ENCODE assay signal across 16 cellular contexts in genomic region chr14:75221797-75222196, GRCh38. TPM values are rescaled to one million over a fixed set of nuclear protein-coding genes. Genes with fewer than 3 reads are reported as not detected.
DNase-seq lines count a peak whose midpoint lies in the region; ATAC-seq, FAIRE-seq and TF ChIP-seq lines count a peak whose summit lies in the region.
"Had no signal": no experiment of that assay in that cellular context is flagged by ENCODE, and none has a peak within 500 bp of the region (broad histone marks: within the 10 kb centered on the region; RNA-seq: fewer than 3 reads in every experiment).

No MANE protein-coding gene starts in this region.

- peak overlapping the region; percentile 88 for H2AFZ ChIP-seq in IMR-90 (replicated peaks; ENCODE audit: low read length, poor library complexity)
- peak overlapping the region; percentile 97 for H2AFZ ChIP-seq in H1 (ENCODE audit: low read length)

- intact Hi-C loops in IMR-90 (cut with micrococcal nuclease): no loop called here

- H3K4me3 ChIP-seq in IMR-90 (ENCODE audit: insufficient read depth, low read depth, low read length) (no peak overlapping the region), H1 (ENCODE audit: extremely low read depth in 1 of 4, insufficient read depth in 2 of 4, low read depth in 3 of 4, low read length in 4 of 4) (no peak overlapping the region), skeletal muscle satellite cell (ENCODE audit: low read length) (peak overlapping the region; percentile 25)
- H3K4me3 ChIP-seq: left ventricle myocardium inferior had no signal

- no peak for DNase-seq in IMR-90
- DNase-seq in H1 (ENCODE audit: low read depth in 1 of 2, low spot score in 2 of 2): no peak
- no peak for DNase-seq in GM12892 (ENCODE audit: insufficient read length)
- DNase-seq in kidney tubule cell (ENCODE audit: low spot score): no peak
- no peak for DNase-seq in NCI-H524 (lab: John Stamatoyannopoulos, UW)
- DNase-seq: activated CD8-positive, alpha-beta T cell treated with anti-CD3 and anti-CD28 coated beads for 36 hours; activated gamma-delta T cell treated with Interleukin-2 at 50 U/mL for 16 hours; CD4-positive, alpha-beta memory T cell; hippocampal formation; NCI-H2029; NCI-H82 had no signal

- peak overlapping the region; percentile 70; the same call in 2 of the 3 replicates for H2BK15ac ChIP-seq in IMR-90 (ENCODE audit: low read depth, low read length)
- H2BK15ac ChIP-seq in H1 (ENCODE audit: low read length): no peak overlapping the region

- FAIRE-seq in H1 (lab: Jason Lieb, UNC) (no peak), GM12892 (lab: Jason Lieb, UNC) (no peak)
- FAIRE-seq: endometrium, TTC549 had no signal

- H3K14ac ChIP-seq in IMR-90 (replicated peaks; ENCODE audit: low read depth, low read length) (peak overlapping the region; percentile 68; the same call in 1 of the 2 replicates), H1 (ENCODE audit: insufficient read length) (no peak overlapping the region)

- TF ChIP-seq CTCF in IMR-90 (conservative IDR thresholded peaks at IDR 0.05; ENCODE audit: low read depth, low read length) (no peak), H1 (IDR thresholded peaks at IDR 0.05; ENCODE audit: control extremely low read depth in 1 of 3, insufficient read depth in 1 of 3, low read depth in 1 of 3, low read length in 3 of 3) (no peak)

- H2BK120ac ChIP-seq in IMR-90 (ENCODE audit: low read depth, low read length): peak overlapping the region; percentile 54; the same call in 1 of the 2 replicates
- peak overlapping the region; percentile 16 for H2BK120ac ChIP-seq in H1 (replicated peaks; ENCODE audit: low read depth, low read length)

- H4K91ac ChIP-seq in IMR-90 (ENCODE audit: insufficient read depth, low read depth, low read length): peak overlapping the region; percentile 51; the same call in 1 of the 2 replicates
- no peak overlapping the region for H4K91ac ChIP-seq in H1 (replicated peaks; ENCODE audit: insufficient read length, low read length)

- H3K9me1 ChIP-seq in IMR-90 (ENCODE audit: insufficient read depth, low read length): peaks cover 14% of the 10 kb centered on the region

- H2AK5ac ChIP-seq in IMR-90 (ENCODE audit: low read depth, low read length) (peak overlapping the region; percentile 11; the same call in 1 of the 2 replicates), H1 (ENCODE audit: low read depth, low read length) (no peak overlapping the region)

- no peaks in the 10 kb centered on the region for H3K79me2 ChIP-seq in H1 (ENCODE audit: control insufficient read depth in 1 of 2, insufficient read depth in 2 of 2, low read length in 2 of 2)

- POLR2A ChIA-PET in IMR-90 (lab: Charles Lee; ENCODE audit: unreplicated experiment) (no interaction called here), H1 (lab: Charles Lee; ENCODE audit: partially characterized antibody) (interaction anchor here (1.3 to 2.0 kb wide), 3 partner anchors 19 to 95 kb away, joined by 3 to 7 read pairs (median 5); partner anchors contain the start of gene NEK9)

- peak; percentile 11 for ATAC-seq in GM19452 (IDR thresholded peaks at IDR 0.05; ENCODE audit: unreplicated experiment)
- no peak for ATAC-seq in IMR-90 (ENCODE audit: low read depth)
- ATAC-seq: activated CD8-positive, alpha-beta T cell treated with anti-CD3 and anti-CD28 coated beads for 36 hours had no signal

- peak overlapping the region; percentile 89 for H2AK9ac ChIP-seq in IMR-90 (replicated peaks; ENCODE audit: low read depth, low read length, poor library complexity)

- H4K5ac ChIP-seq in IMR-90 (ENCODE audit: low read depth, low read length) (peak overlapping the region; percentile 69; the same call in 1 of the 2 replicates), H1 (ENCODE audit: insufficient read length, low read depth, low read length) (no peak overlapping the region)

- H4K8ac ChIP-seq in IMR-90 (ENCODE audit: low read depth in 2 of 2, low read length in 2 of 2): peak overlapping the region; percentile 75 to 80
- no peak overlapping the region; the same call in none of the 2 replicates for H4K8ac ChIP-seq in H1 (ENCODE audit: extremely low read depth, insufficient read depth, low read length)

- H2BK5ac ChIP-seq in IMR-90 (ENCODE audit: low read depth, low read length, poor library complexity, severe bottlenecking): peak overlapping the region; percentile 70
- no peak overlapping the region for H2BK5ac ChIP-seq in H1 (ENCODE audit: low read depth, low read length)

- H3K18ac ChIP-seq in IMR-90 (ENCODE audit: low read depth, low read length) (peak overlapping the region; percentile 57; the same call in 1 of the 2 replicates), H1 (ENCODE audit: extremely low read depth, low read length) (peak overlapping the region; percentile 43)

- peak overlapping the region; percentile 49; the same call in 1 of the 2 replicates for H3K4ac ChIP-seq in IMR-90 (ENCODE audit: low read depth, low read length)
- no peak overlapping the region for H3K4ac ChIP-seq in H1 (replicated peaks; ENCODE audit: insufficient read length, low read depth, low read length)

- no CpG with 5 or more reads among the region's 2 CpGs for WGBS in IMR-90 (ENCODE audit: extremely low coverage in 2 of 2, insufficient read length in 1 of 2), 2 experiments
- WGBS in H1 (ENCODE audit: extremely low coverage in 1 of 2, insufficient coverage in 1 of 2, insufficient read length in 1 of 2, insufficient replicate concordance in 2 of 2, low coverage in 1 of 2, low lambda C conversion rate in 2 of 2, missing lambda C conversion rate in 1 of 2), 2 experiments: 86% methylated on average over 2 of the region's 2 CpGs; no CpG with 5 or more reads in 1 of the 2 experiments

- 0 out of 2 replicates have a peak overlapping the region, but pooled peaks have one; percentile 27 for H3K23ac ChIP-seq in IMR-90 (ENCODE audit: low read depth, low read length)
- no peak overlapping the region for H3K23ac ChIP-seq in H1 (ENCODE audit: insufficient read length)

- no peak for TF ChIP-seq EP300 in H1 (IDR thresholded peaks at IDR 0.05; ENCODE audit: borderline replicate concordance in 1 of 2, low read depth in 2 of 2, low read length in 2 of 2)

- in situ Hi-C loops in IMR-90 (cut with MboI; ENCODE audit: low sequenced_read_pairs): no loop called here

- H3K27ac ChIP-seq in IMR-90 (ENCODE audit: insufficient read depth, low read length) (no peak overlapping the region), H1 (ENCODE audit: low read depth, low read length) (no peak overlapping the region)
- H3K27ac ChIP-seq: left ventricle myocardium inferior had no signal

- no peak for TF ChIP-seq RAD21 in IMR-90 (IDR thresholded peaks at IDR 0.05; ENCODE audit: low read length)
- no peak for TF ChIP-seq RAD21 in H1 (IDR thresholded peaks at IDR 0.05 in 1 of 2, conservative IDR thresholded peaks at IDR 0.05 in 1 of 2; ENCODE audit: low read depth in 2 of 2, low read length in 2 of 2)

- BruUV-seq in IMR-90 (replicated peaks; lab: Mats Ljungman, UMichigan): no TSS peak

- H3K9ac ChIP-seq in IMR-90 (ENCODE audit: low read depth, low read length) (no peak overlapping the region), H1 (replicated peaks in 1 of 4; ENCODE audit: extremely low read depth in 1 of 4, low read depth in 3 of 4, low read length in 3 of 4) (no peak overlapping the region), skeletal muscle satellite cell (ENCODE audit: low read depth, low read length) (peak overlapping the region; percentile 38)

- H3K79me1 ChIP-seq in IMR-90 (ENCODE audit: low read depth in 1 of 2, low read length in 2 of 2) (no peaks in the 10 kb centered on the region), H1 (ENCODE audit: low read depth, low read length) (no peaks in the 10 kb centered on the region)

- H3K9me3 ChIP-seq in IMR-90 (ENCODE audit: control insufficient read depth, insufficient read depth, low read length) (no peaks in the 10 kb centered on the region), H1 (ENCODE audit: insufficient read depth in 2 of 2, low read depth in 1 of 2, low read length in 1 of 2) (no peaks in the 10 kb centered on the region), skeletal muscle satellite cell (replicated peaks; ENCODE audit: low read length) (no peaks in the 10 kb centered on the region)
- H3K9me3 ChIP-seq: left ventricle myocardium inferior had no signal

- dilution Hi-C loops in IMR-90 (cut with HindIII; ENCODE audit: low sequenced_read_pairs, unreplicated experiment): no loop called here

- H3K56ac ChIP-seq in IMR-90 (ENCODE audit: extremely low read depth, insufficient read depth, low read length): 0 out of 2 replicates have a peak overlapping the region, but pooled peaks have one; percentile 18
- H3K56ac ChIP-seq in H1 (replicated peaks; ENCODE audit: insufficient read length, low read depth, low read length): no peak overlapping the region

- CTCF ChIA-PET in IMR-90 (lab: Yijun Ruan, JAX): interaction anchor here (0.7 kb wide), 1 partner anchor 332 kb away, joined by 3 read pairs; no protein-coding TSS in a partner anchor
- CTCF ChIA-PET in H1 (lab: Charles Lee; ENCODE audit: partially characterized antibody): interaction anchor here (0.9 to 1.8 kb wide), 3 partner anchors 11 to 91 kb away, joined by 4 to 8 read pairs (median 4); no protein-coding TSS in a partner anchor

- H3K4me1 ChIP-seq in IMR-90 (ENCODE audit: control insufficient read depth, insufficient read depth, low read length) (peaks cover 10% of the 10 kb centered on the region), H1 (replicated peaks in 1 of 4; ENCODE audit: control insufficient read depth in 3 of 4, insufficient read depth in 4 of 4, low read length in 3 of 4) (peaks cover 3 to 15% (median 8%) of the 10 kb centered on the region in 4 experiments; a peak in 6 of 7 replicates), skeletal muscle satellite cell (ENCODE audit: control insufficient read depth, insufficient read depth, low read length) (peaks cover 29% of the 10 kb centered on the region)

- no peaks in the 10 kb centered on the region for H3K23me2 ChIP-seq in H1 (ENCODE audit: low read depth, low read length)

- no peak for TF ChIP-seq POLR2A in IMR-90 (IDR thresholded peaks at IDR 0.05; ENCODE audit: low read depth, low read length)
- TF ChIP-seq POLR2A in H1 (IDR thresholded peaks at IDR 0.05; ENCODE audit: control extremely low read depth in 1 of 2, low read depth in 2 of 2, low read length in 2 of 2): no peak
- no peak for TF ChIP-seq POLR2A in GM12892 (IDR thresholded peaks at IDR 0.05; ENCODE audit: low read depth, low read length)

- H4K20me1 ChIP-seq in IMR-90 (ENCODE audit: insufficient read depth, low read length) (no peaks in the 10 kb centered on the region), H1 (replicated peaks in 1 of 2; ENCODE audit: control insufficient read depth in 1 of 2, insufficient read depth in 2 of 2, low read length in 2 of 2) (no peaks in the 10 kb centered on the region)

- H3K36me3 ChIP-seq in IMR-90 (ENCODE audit: control insufficient read depth, insufficient read depth, low read length) (no peaks in the 10 kb centered on the region), H1 (ENCODE audit: control insufficient read depth in 2 of 4, insufficient read depth in 4 of 4, low read length in 3 of 4) (no peaks in the 10 kb centered on the region), skeletal muscle satellite cell (ENCODE audit: insufficient read depth, low read length) (no peaks in the 10 kb centered on the region)
- H3K36me3 ChIP-seq: left ventricle myocardium inferior had no signal

- no peaks in the 10 kb centered on the region for H3K27me3 ChIP-seq in IMR-90 (ENCODE audit: control insufficient read depth, insufficient read depth, low read length)
- H3K27me3 ChIP-seq in H1 (replicated peaks in 1 of 4; ENCODE audit: control insufficient read depth in 3 of 4, extremely low read depth in 1 of 4, insufficient read depth in 3 of 4, low read length in 3 of 4): no peaks in the 10 kb centered on the region
- no peaks in the 10 kb centered on the region for H3K27me3 ChIP-seq in skeletal muscle satellite cell (ENCODE audit: control insufficient read depth, insufficient read depth, low read length)

- H2BK12ac ChIP-seq in H1 (ENCODE audit: low read depth, low read length): no peak overlapping the region

- H3K4me2 ChIP-seq in IMR-90 (ENCODE audit: low read depth, low read length) (peak overlapping the region; percentile 3; the same call in 1 of the 2 replicates), H1 (ENCODE audit: insufficient read depth in 1 of 2, low read depth in 2 of 2, low read length in 2 of 2) (peak overlapping the region in 1 of 2 experiments; percentile 10; a peak in 1 of 4 replicates), skeletal muscle satellite cell (ENCODE audit: low read length) (peak overlapping the region; percentile 63)

- H2BK20ac ChIP-seq in IMR-90 (ENCODE audit: low read depth, low read length) (peak overlapping the region; percentile 38; the same call in 1 of the 2 replicates), H1 (ENCODE audit: low read length) (no peak overlapping the region)

RNA-seq across cellular contexts. Expression of gene TMED10, which starts 45.4 kb away (rescaled TPM):
- total RNA-seq in IMR-90 (2012; rRNA removed): 327 and 441 TPM in 2 replicates
- polyA plus RNA-seq in IMR-90 (2012; rRNA removed): 244 and 254 TPM in 2 replicates
- polyA plus RNA-seq in IMR-90 (2012; cell fraction: cytosol; rRNA removed): 142 and 290 TPM in 2 replicates
- polyA plus RNA-seq in IMR-90 (2012; cell fraction: nucleus; rRNA removed; ENCODE audit: low replicate concordance): 69.6 and 90.7 TPM in 2 replicates
- 250 and 251 TPM in 2 replicates for total RNA-seq in H1 (2021; fragmentation: NEBNext Ultra II Directional; extraction: Animal tissue kit (Norgen Biotek cat#: 25700))
- 163 and 218 TPM in 2 replicates for polyA plus RNA-seq in H1 (2011; rRNA removed)
- polyA plus RNA-seq in H1 (2011; cell fraction: cytosol; rRNA removed): 163 TPM
- 194 TPM for polyA plus RNA-seq in H1 (2011; cell fraction: nucleus; rRNA removed)
- 188 to 225 TPM (median 214 TPM) in 4 replicates for polyA plus RNA-seq in H1 (2012, experiment 1 of 2)
- 35.0 TPM for polyA plus RNA-seq in H1 (2012, experiment 2 of 2)
- 254 TPM for polyA plus RNA-seq in H1 (2013, experiment 1 of 2)
- polyA plus RNA-seq in H1 (2013, experiment 2 of 2): 326 TPM
- polyA minus RNA-seq in H1 (2011; rRNA and poly(A)+ RNA removed): 528 and 582 TPM in 2 replicates
- polyA minus RNA-seq in H1 (2011; cell fraction: cytosol; rRNA and poly(A)+ RNA removed): 221 TPM
- polyA minus RNA-seq in H1 (2011; cell fraction: nucleus; rRNA and poly(A)+ RNA removed): 120 TPM
- total RNA-seq in skeletal muscle satellite cell (2012; rRNA removed): 226 and 241 TPM in 2 replicates
- polyA plus RNA-seq in GM12892 (2012; ENCODE audit: missing spikeins): 76.8 TPM

RNA-seq across cellular contexts. Expression of gene FOS, which starts 56.8 kb away (rescaled TPM):
- 53.6 and 86.7 TPM in 2 replicates for total RNA-seq in IMR-90 (2012; rRNA removed)
- 171 and 406 TPM in 2 replicates for polyA plus RNA-seq in IMR-90 (2012; rRNA removed)
- polyA plus RNA-seq in IMR-90 (2012; cell fraction: cytosol; rRNA removed): 405 and 665 TPM in 2 replicates
- polyA plus RNA-seq in IMR-90 (2012; cell fraction: nucleus; rRNA removed; ENCODE audit: low replicate concordance): 1,840 and 2,271 TPM in 2 replicates
- 51.5 and 51.8 TPM in 2 replicates for total RNA-seq in H1 (2021; fragmentation: NEBNext Ultra II Directional; extraction: Animal tissue kit (Norgen Biotek cat#: 25700))
- 50.2 and 74.5 TPM in 2 replicates for polyA plus RNA-seq in H1 (2011; rRNA removed)
- 29.8 TPM for polyA plus RNA-seq in H1 (2011; cell fraction: cytosol; rRNA removed)
- 236 TPM for polyA plus RNA-seq in H1 (2011; cell fraction: nucleus; rRNA removed)
- polyA plus RNA-seq in H1 (2012, experiment 1 of 2): 36.4 to 90.0 TPM (median 56.1 TPM) in 4 replicates
- polyA plus RNA-seq in H1 (2012, experiment 2 of 2): 60.5 TPM
- 8.6 TPM for polyA plus RNA-seq in H1 (2013, experiment 1 of 2)
- polyA plus RNA-seq in H1 (2013, experiment 2 of 2): 8.3 TPM
- polyA minus RNA-seq in H1 (2011; rRNA and poly(A)+ RNA removed): 35.8 and 91.1 TPM in 2 replicates
- 38.5 TPM for polyA minus RNA-seq in H1 (2011; cell fraction: cytosol; rRNA and poly(A)+ RNA removed)
- polyA minus RNA-seq in H1 (2011; cell fraction: nucleus; rRNA and poly(A)+ RNA removed): 604 TPM
- total RNA-seq in skeletal muscle satellite cell (2012; rRNA removed): 3.3 and 7.9 TPM in 2 replicates
- 5.3 TPM for polyA plus RNA-seq in GM12892 (2012; ENCODE audit: missing spikeins)
